ENCODE assay signal across 21 cellular contexts in the genomic region with DNA sequence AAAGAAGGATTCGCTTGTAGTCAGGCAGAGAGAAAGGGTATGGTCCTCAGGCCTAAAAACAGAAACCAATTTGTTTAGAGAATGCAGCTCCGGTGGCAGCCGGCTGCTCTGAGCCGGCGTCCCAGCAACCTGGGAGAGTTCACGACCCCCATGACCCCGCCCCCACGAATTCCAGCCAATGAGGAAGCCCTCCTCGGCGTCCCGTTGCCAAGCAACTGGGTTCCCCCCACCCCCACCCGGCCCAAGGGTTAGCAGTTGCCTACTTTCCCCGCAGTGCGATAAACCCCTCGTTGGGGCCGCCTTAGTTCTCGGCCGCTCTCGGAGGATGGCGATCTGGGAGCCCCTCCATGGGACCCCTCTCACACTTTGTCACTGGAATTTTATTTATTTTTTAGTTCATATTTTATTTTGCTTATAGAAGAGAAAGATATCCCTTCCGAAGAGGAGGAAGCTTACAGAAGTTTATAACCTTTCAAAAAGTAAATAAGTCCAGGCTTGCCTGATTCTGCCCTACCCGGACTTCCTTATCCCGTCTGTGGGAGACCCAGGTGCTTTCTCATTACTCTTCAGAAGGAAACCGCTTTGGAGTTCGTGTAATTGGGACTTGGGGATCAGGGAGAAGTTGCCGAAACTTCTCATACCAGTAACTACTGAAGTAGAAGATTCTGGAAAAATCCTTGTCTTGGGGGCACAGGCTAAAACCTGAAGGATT. TPM values are rescaled to one million over a fixed set of nuclear protein-coding genes. Genes with fewer than 3 reads are reported as not detected.
DNase-seq lines count a peak whose midpoint lies in the region; ATAC-seq and TF ChIP-seq lines count a peak whose summit lies in the region.
"Had no signal": no experiment of that assay in that cellular context is flagged by ENCODE, and none has a peak within 500 bp of the region (broad histone marks: within the 10 kb centered on the region; RNA-seq: fewer than 3 reads in every experiment).

A gene with protein sequence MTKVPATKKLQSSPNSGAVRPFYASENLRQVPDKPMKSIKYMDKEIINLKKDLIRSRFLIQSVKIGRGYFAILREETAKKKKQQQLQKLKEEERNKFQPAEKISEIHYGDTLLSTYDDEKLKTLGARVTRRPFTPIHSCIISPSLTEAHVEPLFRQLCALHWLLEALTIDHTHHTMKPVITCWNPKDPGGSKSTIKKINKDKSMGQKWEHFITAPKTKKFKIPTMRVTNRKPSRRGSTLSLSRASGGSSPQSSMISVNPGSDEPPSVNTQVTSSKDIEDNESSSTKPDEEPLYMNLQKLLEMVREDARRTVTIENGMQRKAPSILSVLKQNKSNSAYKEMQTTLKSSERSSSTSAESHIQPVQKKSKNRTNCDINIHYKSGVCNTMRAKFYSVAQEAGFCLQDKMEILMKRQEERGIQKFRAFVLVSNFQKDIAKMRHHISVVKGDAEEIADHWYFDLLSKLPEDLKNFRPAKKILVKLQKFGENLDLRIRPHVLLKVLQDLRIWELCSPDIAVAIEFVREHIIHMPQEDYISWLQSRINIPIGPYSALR (plus strand): TSS at position 271 of the 712 bp plus-strand sequence. CDS start 448 bp downstream, outside the sequence.

- peaks cover 8% of the 10 kb centered on the region for H3K27me3 Mint-ChIP-seq in nephron progenitor cell (ENCODE audit: low read depth, poor library complexity)

- no peak within 1 kb of the TSS for H3K9ac ChIP-seq in HUES48 (ENCODE audit: low read depth, low read length)

- peak within 1 kb of the TSS; percentile 1; the same call in 1 of the 2 replicates for H3K27ac ChIP-seq in C4-2B
- no peak within 1 kb of the TSS for H3K27ac ChIP-seq in HUES48 (ENCODE audit: low read depth, low read length)
- peak within 1 kb of the TSS in 3 of 4 donors; percentile 6 to 56 (median 41) for H3K27ac ChIP-seq in esophagus squamous epithelium
- H3K27ac ChIP-seq: SJCRH30 had no signal

- H3K4me3 ChIP-seq in HUES48 (ENCODE audit: low read depth, low read length) (peak within 1 kb of the TSS; percentile 31; the same call in 1 of the 2 replicates), esophagus squamous epithelium (peak within 1 kb of the TSS; percentile 5 to 43 (median 27))
- H3K4me3 ChIP-seq: SJCRH30 had no signal

- TF ChIP-seq CTCF in C4-2B (conservative IDR thresholded peaks at IDR 0.05) (no peak), esophagus squamous epithelium (IDR thresholded peaks at IDR 0.05) (no peak), nephron progenitor cell (IDR thresholded peaks at IDR 0.05) (no peak)

- 22 to 25% methylated on average over 19 to 25 of the region's 26 CpGs for WGBS in esophagus squamous epithelium, 2 donors

- H3K4me3 Mint-ChIP-seq in nephron progenitor cell = peak within 1 kb of the TSS; percentile 55
- H3K4me3 Mint-ChIP-seq: activated naive CD8-positive, alpha-beta T cell treated with anti-CD3 and anti-CD28 coated beads, Interleukin-2, amount 50 U/mL, for 24 hours; natural killer cell treated with Interleukin-12 subunit alpha and Interleukin-12 subunit beta and Interleukin-15 and Interleukin-18, amount 100 ng/mL, for 72 hours; stimulated activated naive CD8-positive, alpha-beta T cell treated with anti-CD3 and anti-CD28 coated beads, Interleukin-15, amount 100 ng/mL, for 72 hours had no signal

- H3K36me3 Mint-ChIP-seq in nephron progenitor cell (ENCODE audit: low read depth) = no peaks in the 10 kb centered on the region
- H3K36me3 Mint-ChIP-seq: natural killer cell treated with Interleukin-12 subunit alpha and Interleukin-12 subunit beta and Interleukin-15 and Interleukin-18, amount 100 ng/mL, for 72 hours had no signal

- intact Hi-C loops in esophagus squamous epithelium (cut with DNase I) = no loop called here

- H3K9me3 ChIP-seq in HUES48 (ENCODE audit: control insufficient read depth, insufficient read depth, low read length) (no peaks in the 10 kb centered on the region), esophagus squamous epithelium (no peaks in the 10 kb centered on the region)
- H3K9me3 ChIP-seq: SJCRH30 had no signal

- no peak for TF ChIP-seq POLR2A in esophagus squamous epithelium (IDR thresholded peaks at IDR 0.05)

- H3K36me3 ChIP-seq in HUES48 (ENCODE audit: control insufficient read depth, insufficient read depth, low read length) (no peaks in the 10 kb centered on the region), esophagus squamous epithelium (no peaks in the 10 kb centered on the region)
- H3K36me3 ChIP-seq: SJCRH30 had no signal

- H3K27me3 ChIP-seq in HUES48 (ENCODE audit: control insufficient read depth, insufficient read depth, low read length) (peaks cover 75% of the 10 kb centered on the region), esophagus squamous epithelium (peaks cover 0 to 13% (median 0%) of the 10 kb centered on the region in 4 donors)
- H3K27me3 ChIP-seq: SJCRH30 had no signal

- peaks cover 51% of the 10 kb centered on the region for H3K4me1 Mint-ChIP-seq in nephron progenitor cell
- H3K4me1 Mint-ChIP-seq: activated naive CD8-positive, alpha-beta T cell treated with anti-CD3 and anti-CD28 coated beads, Interleukin-2, amount 50 U/mL, for 24 hours; stimulated activated naive CD8-positive, alpha-beta T cell treated with anti-CD3 and anti-CD28 coated beads, Interleukin-15, amount 100 ng/mL, for 72 hours had no signal

- no peaks in the 10 kb centered on the region for H3K9me3 Mint-ChIP-seq in nephron progenitor cell
- H3K9me3 Mint-ChIP-seq: activated naive CD8-positive, alpha-beta T cell treated with anti-CD3 and anti-CD28 coated beads, Interleukin-2, amount 50 U/mL, for 24 hours; natural killer cell treated with Interleukin-12 subunit alpha and Interleukin-12 subunit beta and Interleukin-15 and Interleukin-18, amount 100 ng/mL, for 72 hours had no signal

- DNase-seq in esophagus squamous epithelium (lab: John Stamatoyannopoulos, UW) = no peak
- DNase-seq in nephron progenitor cell = peak; percentile 91
- DNase-seq in NCI-H1048 (lab: John Stamatoyannopoulos, UW) = no peak
- DNase-seq in NCI-H146 (lab: John Stamatoyannopoulos, UW) = no peak
- no peak for DNase-seq in NCI-H1436 (lab: John Stamatoyannopoulos, UW)
- DNase-seq: activated CD4-positive, alpha-beta T cell treated with anti-CD3 and anti-CD28 coated beads, Interleukin-2, amount 50 U/mL, for 1 hour; activated naive CD8-positive, alpha-beta T cell treated with anti-CD3 and anti-CD28 coated beads, Interleukin-2, amount 50 U/mL, for 24 hours; activated T-cell treated with anti-CD3 and anti-CD28 coated beads, Interleukin-2, amount 50 U/mL, for 48 hours; cerebellar nuclear complex; DMS153; left ventricle myocardium superior; NCI-H2171 treated with DMSO at 0.1 percent for 48 hours; NK-92 treated with Interleukin-12 subunit alpha and Interleukin-12 subunit beta, amount 100 ng/mL, for 24 hours; stimulated activated naive CD8-positive, alpha-beta T cell treated with anti-CD3 and anti-CD28 coated beads, Interleukin-15, amount 100 ng/mL, for 72 hours had no signal

- no peak within 1 kb of the TSS for H3K27ac Mint-ChIP-seq in nephron progenitor cell
- H3K27ac Mint-ChIP-seq: activated naive CD8-positive, alpha-beta T cell treated with anti-CD3 and anti-CD28 coated beads, Interleukin-2, amount 50 U/mL, for 24 hours; natural killer cell treated with Interleukin-12 subunit alpha and Interleukin-12 subunit beta and Interleukin-15 and Interleukin-18, amount 100 ng/mL, for 72 hours; stimulated activated naive CD8-positive, alpha-beta T cell treated with anti-CD3 and anti-CD28 coated beads, Interleukin-15, amount 100 ng/mL, for 72 hours had no signal

- H3K4me1 ChIP-seq in HUES48 (ENCODE audit: control insufficient read depth, insufficient read depth, low read length) = peaks cover 12% of the 10 kb centered on the region; the same call in 1 of the 2 replicates
- peaks cover 0 to 10% (median 4%) of the 10 kb centered on the region in 3 donors for H3K4me1 ChIP-seq in esophagus squamous epithelium
- H3K4me1 ChIP-seq: SJCRH30 had no signal

- ATAC-seq in HG03108 (IDR thresholded peaks at IDR 0.05; ENCODE audit: unreplicated experiment) = no peak
- ATAC-seq: activated naive CD8-positive, alpha-beta T cell treated with anti-CD3 and anti-CD28 coated beads, Interleukin-2, amount 50 U/mL, for 24 hours; left ventricle myocardium superior; natural killer cell treated with Interleukin-12 subunit alpha and Interleukin-12 subunit beta and Interleukin-15 and Interleukin-18, amount 100 ng/mL, for 72 hours; stimulated activated naive CD8-positive, alpha-beta T cell treated with anti-CD3 and anti-CD28 coated beads, Interleukin-15, amount 100 ng/mL, for 72 hours had no signal

RNA-seq across cellular contexts. Expression of the gene that starts here (rescaled TPM):
- 10 to 100 TPM in 1 of 4 donors, 1 to 10 TPM in 2, under 1 TPM in 1; 0.64 to 10.6 (median 2.1) TPM for total RNA-seq in esophagus squamous epithelium
- total RNA-seq: HT1080; left ventricle myocardium superior; natural killer cell treated with Interleukin-12 subunit alpha and Interleukin-12 subunit beta and Interleukin-15 and Interleukin-18, amount 100 ng/mL, for 72 hours; skeletal muscle tissue had no signal
